ENCODE assay signal across 25 cellular contexts in genomic region chr4:72340803-72341431, GRCh38.
A peak's percentile ranks its signal among the peaks of the same experiment; 100 is the strongest.
DNase-seq lines count a peak whose midpoint lies in the region; ATAC-seq and TF ChIP-seq lines count a peak whose summit lies in the region.
"Had no signal": no experiment of that assay in that cellular context is flagged by ENCODE, and none has a peak within 500 bp of the region (broad histone marks: within the 10 kb centered on the region; RNA-seq: fewer than 3 reads in every experiment).

No MANE protein-coding gene starts in this region.

- H3F3A ChIP-seq in Loucy (ENCODE audit: low read depth) = no peaks in the 10 kb centered on the region

- peak; percentile 20 for DNase-seq in astrocyte of the spinal cord (ENCODE audit: low read depth, low spot score)
- DNase-seq in fibroblast of lung (ENCODE audit: low read depth in 2 of 2) = peak; percentile 9 to 23
- DNase-seq in renal cortical epithelial cell (ENCODE audit: low read depth) = peak; percentile 54
- DNase-seq in NCI-H2081 treated with DMSO at 0.1 percent for 48 hours (lab: John Stamatoyannopoulos, UW) = no peak
- DNase-seq in stimulated activated CD8-positive, alpha-beta memory T cell treated with anti-CD3 and anti-CD28 coated beads, Interleukin-4, amount 100 ng/mL, for 48 hours = no peak
- DNase-seq in T-helper 17 cell = no peak
- no peak for DNase-seq in A673 (ENCODE audit: low spot score)
- DNase-seq: activated naive CD4-positive, alpha-beta T cell treated with anti-CD3 and anti-CD28 coated beads for 36 hours; activated T-cell treated with anti-CD3 and anti-CD28 coated beads, Interleukin-2, amount 50 U/mL, for 48 hours; aorta; CD8-positive, alpha-beta T cell; GF-D8; immature natural killer cell; left ventricle myocardium superior; NCI-H1092; NCI-H2029; SHP77 treated with DMSO at 0.1 percent for 48 hours; stimulated activated CD4-positive, alpha-beta T cell treated with anti-CD3 and anti-CD28 coated beads, Interleukin-2, amount 100 ng/mL, for 48 hours; T-cell had no signal

- H3K27ac ChIP-seq in fibroblast of lung (ENCODE audit: insufficient read depth, low read length) (no peak overlapping the region), A673 (ENCODE audit: low read depth, low read length, poor library complexity, severe bottlenecking) (no peak overlapping the region)
- H3K27ac ChIP-seq: KMS-11, tibial nerve had no signal

- H3K4me1 ChIP-seq in Loucy (ENCODE audit: insufficient read depth, low read length, poor library complexity, severe bottlenecking) (no peaks in the 10 kb centered on the region), fibroblast of lung (ENCODE audit: control insufficient read depth, extremely low read depth, insufficient read depth, low read length) (no peaks in the 10 kb centered on the region), A673 (ENCODE audit: insufficient read depth, low read length, poor library complexity, severe bottlenecking) (no peaks in the 10 kb centered on the region)
- H3K4me1 ChIP-seq: tibial nerve had no signal

- intact Hi-C loops in A673 (cut with micrococcal nuclease; ENCODE audit: unreplicated experiment) = no loop called here

- no peak overlapping the region for H3K4me3 Mint-ChIP-seq in T-helper 17 cell
- H3K4me3 Mint-ChIP-seq: activated naive CD4-positive, alpha-beta T cell treated with anti-CD3 and anti-CD28 coated beads for 36 hours; CD8-positive, alpha-beta T cell; immature natural killer cell; stimulated activated naive CD8-positive, alpha-beta T cell treated with anti-CD3 and anti-CD28 coated beads, Interleukin-15, Interleukin-2, amounts not matched to agents 100 ng/mL and 50 ng/mL, for 24 hours; T-cell had no signal

- POLR2A ChIA-PET in A673 (lab: Charles Lee; ENCODE audit: low non-redundant PET) = no interaction called here

- H3K4me3 ChIP-seq in Loucy (ENCODE audit: low read length, poor library complexity, severe bottlenecking) = no peak overlapping the region
- H3K4me3 ChIP-seq in astrocyte of the spinal cord (ENCODE audit: low read depth, low read length) = no peak overlapping the region
- H3K4me3 ChIP-seq in fibroblast of lung (replicated peaks in 1 of 4; ENCODE audit: control extremely low read depth in 1 of 4, insufficient read depth in 1 of 4, low read depth in 3 of 4, low read length in 4 of 4) = no peak overlapping the region
- no peak overlapping the region for H3K4me3 ChIP-seq in A673 (ENCODE audit: low read depth, low read length, poor library complexity, severe bottlenecking)
- H3K4me3 ChIP-seq: smooth muscle cell, tibial nerve had no signal

- no peaks in the 10 kb centered on the region for H3K36me3 Mint-ChIP-seq in T-helper 17 cell (ENCODE audit: low read depth)
- H3K36me3 Mint-ChIP-seq: CD8-positive, alpha-beta T cell; immature natural killer cell; T-cell had no signal

- ATAC-seq in T-helper 17 cell = no peak
- ATAC-seq: CD8-positive, alpha-beta T cell; HCT116; left ventricle myocardium superior; T-cell had no signal

- H3K9me2 ChIP-seq in Loucy (replicated peaks; ENCODE audit: low read depth, low read length) = no peaks in the 10 kb centered on the region

- in situ Hi-C loops in astrocyte of the spinal cord (cut with HindIII; ENCODE audit: low sequenced_read_pairs) = no loop called here

- no peaks in the 10 kb centered on the region for H3K9me3 ChIP-seq in Loucy (ENCODE audit: insufficient read depth, low read depth, low read length)
- H3K9me3 ChIP-seq in fibroblast of lung (ENCODE audit: control insufficient read depth, insufficient read depth, low read depth, low read length) = no peaks in the 10 kb centered on the region
- H3K9me3 ChIP-seq in T-helper 17 cell (ENCODE audit: control insufficient read depth, low read length, poor library complexity, severe bottlenecking) = no peaks in the 10 kb centered on the region
- no peaks in the 10 kb centered on the region for H3K9me3 ChIP-seq in A673 (ENCODE audit: low read depth, low read length, poor library complexity, severe bottlenecking)
- H3K9me3 ChIP-seq: tibial nerve had no signal

- TF ChIP-seq CTCF in Loucy (conservative IDR thresholded peaks at IDR 0.05; ENCODE audit: low read length) (0 out of 2 replicates have a peak, but pooled peaks have one; percentile 8), astrocyte of the spinal cord (IDR thresholded peaks at IDR 0.05; ENCODE audit: low read depth, low read length) (peak; percentile 5), fibroblast of lung (conservative IDR thresholded peaks at IDR 0.05 in 1 of 2, IDR thresholded peaks at IDR 0.05 in 1 of 2; ENCODE audit: low read depth in 1 of 2, low read length in 2 of 2) (no peak), A673 (conservative IDR thresholded peaks at IDR 0.05; ENCODE audit: low read depth, low read length) (no peak)

- H3K9ac ChIP-seq in Loucy (ENCODE audit: low read depth, low read length, poor library complexity, severe bottlenecking) = no peak overlapping the region
- H3K9ac ChIP-seq in fibroblast of lung (ENCODE audit: insufficient read depth, low read length) = no peak overlapping the region
- H3K9ac ChIP-seq: KMS-11 had no signal

- H4K20me1 ChIP-seq in Loucy (ENCODE audit: insufficient read depth, low read length, poor library complexity, severe bottlenecking) (no peaks in the 10 kb centered on the region), fibroblast of lung (ENCODE audit: control insufficient read depth, extremely low read depth, insufficient read depth, low read length) (no peaks in the 10 kb centered on the region)

- H3K79me2 ChIP-seq in Loucy (ENCODE audit: insufficient read depth, low read length) (no peaks in the 10 kb centered on the region), fibroblast of lung (ENCODE audit: control insufficient read depth, insufficient read depth, low read length) (no peaks in the 10 kb centered on the region)

- no peaks in the 10 kb centered on the region for H3K36me3 ChIP-seq in Loucy (ENCODE audit: insufficient read depth, low read length)
- H3K36me3 ChIP-seq in fibroblast of lung (ENCODE audit: control insufficient read depth, insufficient read depth, low read length) = no peaks in the 10 kb centered on the region
- no peaks in the 10 kb centered on the region for H3K36me3 ChIP-seq in A673 (ENCODE audit: insufficient read depth, low read length, poor library complexity, severe bottlenecking)
- H3K36me3 ChIP-seq: tibial nerve had no signal

- no TSS peak for BruUV-seq in A673 (replicated peaks; lab: Mats Ljungman, UMichigan)

- H3K27me3 ChIP-seq in Loucy (ENCODE audit: insufficient read depth, low read length, poor library complexity, severe bottlenecking) = no peaks in the 10 kb centered on the region
- H3K27me3 ChIP-seq in fibroblast of lung (ENCODE audit: control insufficient read depth, insufficient read depth, low read length) = no peaks in the 10 kb centered on the region
- H3K27me3 ChIP-seq in A673 (replicated peaks; ENCODE audit: insufficient read depth, low read depth, low read length, poor library complexity) = no peaks in the 10 kb centered on the region
- H3K27me3 ChIP-seq: tibial nerve had no signal

- H3K4me2 ChIP-seq in Loucy (ENCODE audit: low read depth, low read length, poor library complexity, severe bottlenecking) = no peak overlapping the region
- H3K4me2 ChIP-seq in fibroblast of lung (ENCODE audit: extremely low read depth, insufficient read depth, low read length) = no peak overlapping the region
- H3K4me2 ChIP-seq: KMS-11, smooth muscle cell had no signal

- H3K27me3 Mint-ChIP-seq in T-helper 17 cell = no peaks in the 10 kb centered on the region

- H2AFZ ChIP-seq in Loucy (ENCODE audit: low read length) (no peak overlapping the region), fibroblast of lung (ENCODE audit: low read length) (no peak overlapping the region)

- H3K4me1 Mint-ChIP-seq in T-helper 17 cell = no peaks in the 10 kb centered on the region
- H3K4me1 Mint-ChIP-seq: immature natural killer cell, T-cell had no signal

- H3K27ac Mint-ChIP-seq in T-helper 17 cell = no peak overlapping the region
- H3K27ac Mint-ChIP-seq: activated naive CD4-positive, alpha-beta T cell treated with anti-CD3 and anti-CD28 coated beads for 36 hours; CD8-positive, alpha-beta T cell; immature natural killer cell; stimulated activated naive CD8-positive, alpha-beta T cell treated with anti-CD3 and anti-CD28 coated beads, Interleukin-15, Interleukin-2, amounts not matched to agents 100 ng/mL and 50 ng/mL, for 24 hours; T-cell had no signal

- CTCF ChIA-PET in A673 (lab: Charles Lee) = no interaction called here

Comparison
In these comparisons a context has a peak if more than half of its experiments do, and no peak if none do; other contexts are left out.
1. CTCF ChIP-seq: peak in Loucy (single experiment) and astrocyte of the spinal cord (single experiment); none in fibroblast of lung (0 of 2) and A673 (single experiment).
2. DNase-seq: peak in astrocyte of the spinal cord (single experiment), fibroblast of lung (2 of 2) and renal cortical epithelial cell (single experiment); none in NCI-H2081 treated with DMSO at 0.1 percent for 48 hours (single experiment), stimulated activated CD8-positive, alpha-beta memory T cell treated with anti-CD3 and anti-CD28 coated beads, Interleukin-4, amount 100 ng/mL, for 48 hours (single experiment), T-helper 17 cell (0 of 3) and A673 (single experiment).